In genomic region chr22:46604306-46604690, GRCh38 we compare ENCODE assay signal across 9 cellular contexts. TPM values are rescaled to one million over a fixed set of nuclear protein-coding genes. Genes with fewer than 3 reads are reported as not detected.
DNase-seq lines count a peak whose midpoint lies in the region; ATAC-seq, FAIRE-seq and TF ChIP-seq lines count a peak whose summit lies in the region.
"Had no signal": no experiment of that assay in that cellular context is flagged by ENCODE, and none has a peak within 500 bp of the region (broad histone marks: within the 10 kb centered on the region; RNA-seq: fewer than 3 reads in every experiment).

No MANE protein-coding gene starts in this region.

- H3K4me3 ChIP-seq in choroid plexus epithelial cell (ENCODE audit: low read depth, low read length) (peak overlapping the region; percentile 38), small intestine (ENCODE audit: low read depth in 1 of 2, low read length in 2 of 2) (no peak overlapping the region)

- H3K27ac ChIP-seq in small intestine (ENCODE audit: low read depth in 1 of 2, low read length in 1 of 2) = no peak overlapping the region

- H3K36me3 ChIP-seq in small intestine (ENCODE audit: control insufficient read depth in 2 of 2, insufficient read depth in 2 of 2, low read length in 2 of 2) = no peaks in the 10 kb centered on the region

- H3K9me3 ChIP-seq in small intestine (ENCODE audit: control insufficient read depth, low read depth) = no peaks in the 10 kb centered on the region

- no peak for FAIRE-seq in small intestine (lab: Jason Lieb, UNC)
- no peak for FAIRE-seq in urothelium cell line (lab: Jason Lieb, UNC)
- FAIRE-seq: H1 had no signal

- DNase-seq in EL (peak; percentile 43), RPMI7951 (ENCODE audit: low read depth) (peak; percentile 50), choroid plexus epithelial cell (ENCODE audit: low read depth) (peak; percentile 39), small intestine (peak; percentile 35), T1000 (lab: John Stamatoyannopoulos, UW) (no peak), urothelium cell line (ENCODE audit: low spot score) (no peak)
- no peak for DNase-seq in effector CD4-positive, alpha-beta T cell

- H3K27me3 ChIP-seq in small intestine (ENCODE audit: control insufficient read depth in 2 of 2, insufficient read depth in 2 of 2, low read length in 2 of 2) = no peaks in the 10 kb centered on the region

- WGBS in small intestine, 3 donors = 47 to 85% (median 55%) methylated on average over 8 of the region's 8 CpGs

- peaks cover 0 to 1% of the 10 kb centered on the region in 2 donors for H3K4me1 ChIP-seq in small intestine (ENCODE audit: control insufficient read depth in 2 of 2, insufficient read depth in 1 of 2, low read depth in 1 of 2, low read length in 1 of 2)

- TF ChIP-seq CTCF in choroid plexus epithelial cell (conservative IDR thresholded peaks at IDR 0.05; ENCODE audit: low read depth, low read length) = no peak

- no peak for ATAC-seq in GM19397 (IDR thresholded peaks at IDR 0.05; ENCODE audit: unreplicated experiment)

RNA-seq across cellular contexts. Expression of gene GRAMD4, which starts 15.9 kb away (rescaled TPM):
- total RNA-seq in RPMI7951 (2014; rRNA removed; shearing (Covaris generic)) = 5.0 and 10.5 TPM in 2 replicates
- 10 to 100 TPM; 30.5 to 64.9 (median 43.2) TPM for polyA plus RNA-seq in small intestine

Comparison
In these comparisons a context has a peak if more than half of its experiments do, and no peak if none do; other contexts are left out.
1. DNase-seq: peak in EL (single experiment), RPMI7951 (single experiment), choroid plexus epithelial cell (single experiment) and small intestine (single experiment); none in T1000 (single experiment), urothelium cell line (single experiment) and effector CD4-positive, alpha-beta T cell (single experiment).